15 cellular contexts compared by ENCODE assay signal in the genomic region with DNA sequence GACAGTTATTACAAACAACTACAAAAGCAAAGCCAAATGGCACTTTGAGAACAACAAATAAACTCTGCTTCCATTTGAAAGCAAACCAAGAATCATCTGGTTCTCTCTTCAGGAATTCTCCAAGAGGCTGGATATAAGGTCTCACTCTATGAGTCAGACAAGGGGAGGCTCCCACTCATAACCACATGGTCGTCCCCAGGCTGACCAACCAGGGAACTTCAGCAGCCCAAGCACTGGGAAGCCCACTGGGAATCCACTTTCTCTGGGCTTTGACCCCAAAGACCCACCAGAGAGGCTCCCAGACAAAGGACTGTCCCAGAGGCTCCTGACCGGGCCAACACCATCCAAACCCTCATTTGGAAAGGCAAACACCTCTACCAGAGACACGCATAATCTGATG. TPM values are rescaled to one million over a fixed set of nuclear protein-coding genes. Genes with fewer than 3 reads are reported as not detected.
DNase-seq lines count a peak whose midpoint lies in the region; ATAC-seq and TF ChIP-seq lines count a peak whose summit lies in the region.
"Had no signal": no experiment of that assay in that cellular context is flagged by ENCODE, and none has a peak within 500 bp of the region (broad histone marks: within the 10 kb centered on the region; RNA-seq: fewer than 3 reads in every experiment).

No MANE protein-coding gene starts in this region.

- 20% methylated on average over 1 of the region's 3 CpGs; no CpG with 5 or more reads in 1 of the 2 experiments for WGBS in IMR-90 (ENCODE audit: extremely low coverage in 2 of 2, insufficient read length in 1 of 2), 2 experiments

- H3K9ac ChIP-seq in IMR-90 (ENCODE audit: low read depth, low read length) = no peak overlapping the region

- no peak overlapping the region for H3K4me3 ChIP-seq in IMR-90 (ENCODE audit: insufficient read depth, low read depth, low read length)
- H3K4me3 ChIP-seq: heart right ventricle had no signal

- no peak for TF ChIP-seq RAD21 in IMR-90 (IDR thresholded peaks at IDR 0.05; ENCODE audit: low read length)

- no peak overlapping the region for H3K4me3 Mint-ChIP-seq in chondrocyte (ENCODE audit: unreplicated experiment)

- H3K18ac ChIP-seq in IMR-90 (ENCODE audit: low read depth, low read length) = no peak overlapping the region

- H3K23ac ChIP-seq in IMR-90 (ENCODE audit: low read depth, low read length) = no peak overlapping the region

- no peak overlapping the region for H3K14ac ChIP-seq in IMR-90 (replicated peaks; ENCODE audit: low read depth, low read length)

- H2BK20ac ChIP-seq in IMR-90 (ENCODE audit: low read depth, low read length) = no peak overlapping the region

- dilution Hi-C loops in IMR-90 (cut with HindIII; ENCODE audit: low sequenced_read_pairs, unreplicated experiment) = no loop called here

- intact Hi-C loops in IMR-90 (cut with micrococcal nuclease) (no loop called here), left colon (cut with DNase I, micrococcal nuclease) (no loop called here)

- in situ Hi-C loops in IMR-90 (cut with MboI; ENCODE audit: low sequenced_read_pairs) = no loop called here

- peaks cover 11% of the 10 kb centered on the region for H3K9me1 ChIP-seq in IMR-90 (ENCODE audit: insufficient read depth, low read length)

- no peak overlapping the region for H4K8ac ChIP-seq in IMR-90 (ENCODE audit: low read depth in 2 of 2, low read length in 2 of 2)

- peaks cover 29% of the 10 kb centered on the region for H4K20me1 ChIP-seq in IMR-90 (ENCODE audit: insufficient read depth, low read length)

- no peak overlapping the region for H4K91ac ChIP-seq in IMR-90 (ENCODE audit: insufficient read depth, low read depth, low read length)

- H3K4me1 ChIP-seq in IMR-90 (ENCODE audit: control insufficient read depth, insufficient read depth, low read length) = peaks cover 7% of the 10 kb centered on the region

- no TSS peak for BruUV-seq in IMR-90 (replicated peaks; lab: Mats Ljungman, UMichigan)

- POLR2A ChIA-PET in IMR-90 (lab: Charles Lee; ENCODE audit: unreplicated experiment) = no interaction called here

- peaks cover 9 to 46% of the 10 kb centered on the region in 2 experiments; a peak in 3 of 4 replicates for H3K79me1 ChIP-seq in IMR-90 (ENCODE audit: low read depth in 1 of 2, low read length in 2 of 2)

- H3K9me3 Mint-ChIP-seq in chondrocyte (ENCODE audit: low read depth) = no peaks in the 10 kb centered on the region

- H2BK120ac ChIP-seq in IMR-90 (ENCODE audit: low read depth, low read length) = no peak overlapping the region

- ATAC-seq in IMR-90 (ENCODE audit: low read depth) (peak; percentile 96), GM18511 (IDR thresholded peaks at IDR 0.05; ENCODE audit: unreplicated experiment) (no peak), HG02642 (IDR thresholded peaks at IDR 0.05; ENCODE audit: poor library complexity, unreplicated experiment) (no peak), left colon (no peak), GM19395 (IDR thresholded peaks at IDR 0.05; ENCODE audit: unreplicated experiment) (no peak)

- CTCF ChIA-PET in IMR-90 (lab: Yijun Ruan, JAX) = no interaction called here

- DNase-seq in AG08396 (ENCODE audit: low spot score) (peak; percentile 77), IMR-90 (peak; percentile 69), chondrocyte (ENCODE audit: low spot score) (no peak), kidney tubule cell (ENCODE audit: low spot score) (peak; percentile 47), left colon (no peak)
- DNase-seq: activated CD4-positive, alpha-beta T cell treated with anti-CD3 and anti-CD28 coated beads for 4 hours; activated effector memory CD4-positive, alpha-beta T cell treated with Interleukin-2 at 50 U/mL for 16 hours; cortex of kidney; GDM1; heart right ventricle; NCI-H1105; SHP77 treated with DMSO at 0.1 percent for 48 hours had no signal

- no peak for TF ChIP-seq POLR2A in IMR-90 (IDR thresholded peaks at IDR 0.05; ENCODE audit: low read depth, low read length)

- no peak overlapping the region for H3K56ac ChIP-seq in IMR-90 (ENCODE audit: extremely low read depth, insufficient read depth, low read length)

- TF ChIP-seq CTCF in IMR-90 (conservative IDR thresholded peaks at IDR 0.05; ENCODE audit: low read depth, low read length) (no peak), chondrocyte (IDR thresholded peaks at IDR 0.05) (no peak)

- no peaks in the 10 kb centered on the region for H3K27me3 Mint-ChIP-seq in chondrocyte (ENCODE audit: low read depth)

- no peak overlapping the region for H4K5ac ChIP-seq in IMR-90 (ENCODE audit: low read depth, low read length)

- H3K4ac ChIP-seq in IMR-90 (ENCODE audit: low read depth, low read length) = no peak overlapping the region

- no peak overlapping the region for H3K4me2 ChIP-seq in IMR-90 (ENCODE audit: low read depth, low read length)

- no peak overlapping the region for H2AK9ac ChIP-seq in IMR-90 (replicated peaks; ENCODE audit: low read depth, low read length, poor library complexity)

- H3K36me3 ChIP-seq in IMR-90 (ENCODE audit: control insufficient read depth, insufficient read depth, low read length) = peaks cover 10% of the 10 kb centered on the region

- peaks cover 26% of the 10 kb centered on the region for H3K4me1 Mint-ChIP-seq in chondrocyte (ENCODE audit: low read depth)

- H2AFZ ChIP-seq in IMR-90 (replicated peaks; ENCODE audit: low read length, poor library complexity) = no peak overlapping the region

- no peaks in the 10 kb centered on the region for H3K9me3 ChIP-seq in IMR-90 (ENCODE audit: control insufficient read depth, insufficient read depth, low read length)
- H3K9me3 ChIP-seq: heart right ventricle had no signal

- H2BK5ac ChIP-seq in IMR-90 (ENCODE audit: low read depth, low read length, poor library complexity, severe bottlenecking) = no peak overlapping the region

- no peak overlapping the region for H2AK5ac ChIP-seq in IMR-90 (ENCODE audit: low read depth, low read length)

- H3K27ac ChIP-seq in IMR-90 (ENCODE audit: insufficient read depth, low read length) = no peak overlapping the region

- no peaks in the 10 kb centered on the region for H3K27me3 ChIP-seq in IMR-90 (ENCODE audit: control insufficient read depth, insufficient read depth, low read length)
- H3K27me3 ChIP-seq: heart right ventricle had no signal

- peaks cover 10% of the 10 kb centered on the region for H3K36me3 Mint-ChIP-seq in chondrocyte (ENCODE audit: low read depth)

- peak overlapping the region; percentile 84 for H3K27ac Mint-ChIP-seq in chondrocyte (ENCODE audit: unreplicated experiment)

- no peak overlapping the region for H2BK15ac ChIP-seq in IMR-90 (ENCODE audit: low read depth, low read length)

TF ChIP-seq in IMR-90, 13 proteins besides CTCF, POLR2A, EP300 and RAD21:
- TF ChIP-seq CHD1 (IDR thresholded peaks at IDR 0.05; ENCODE audit: low read depth, low read length) (no peak), CEBPB (IDR thresholded peaks at IDR 0.05; ENCODE audit: low read depth, low read length) (no peak), MAZ (IDR thresholded peaks at IDR 0.05; ENCODE audit: borderline replicate concordance, low read depth, low read length) (no peak), RFX5 (IDR thresholded peaks at IDR 0.05; ENCODE audit: low read depth, low read length) (no peak), RCOR1 (IDR thresholded peaks at IDR 0.05; ENCODE audit: insufficient replicate concordance, low read length) (no peak), MXI1 (IDR thresholded peaks at IDR 0.05; ENCODE audit: borderline replicate concordance, low read depth, low read length) (no peak), FOS (IDR thresholded peaks at IDR 0.05; ENCODE audit: low read depth, low read length) (0 out of 2 replicates have a peak, but pooled peaks have one; percentile 6), BHLHE40 (IDR thresholded peaks at IDR 0.05; ENCODE audit: low read depth, low read length) (no peak)
- TF ChIP-seq, protein P1, sequence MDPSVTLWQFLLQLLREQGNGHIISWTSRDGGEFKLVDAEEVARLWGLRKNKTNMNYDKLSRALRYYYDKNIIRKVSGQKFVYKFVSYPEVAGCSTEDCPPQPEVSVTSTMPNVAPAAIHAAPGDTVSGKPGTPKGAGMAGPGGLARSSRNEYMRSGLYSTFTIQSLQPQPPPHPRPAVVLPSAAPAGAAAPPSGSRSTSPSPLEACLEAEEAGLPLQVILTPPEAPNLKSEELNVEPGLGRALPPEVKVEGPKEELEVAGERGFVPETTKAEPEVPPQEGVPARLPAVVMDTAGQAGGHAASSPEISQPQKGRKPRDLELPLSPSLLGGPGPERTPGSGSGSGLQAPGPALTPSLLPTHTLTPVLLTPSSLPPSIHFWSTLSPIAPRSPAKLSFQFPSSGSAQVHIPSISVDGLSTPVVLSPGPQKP (IDR thresholded peaks at IDR 0.05; ENCODE audit: borderline replicate concordance, low read depth, low read length) = no peak

RNA-seq across cellular contexts. Expression of a gene that starts 35.3 kb away (rescaled TPM):
- 17.2 and 18.6 TPM in 2 replicates for total RNA-seq in IMR-90 (2012; rRNA removed)
- 33.5 and 35.4 TPM in 2 replicates for polyA plus RNA-seq in IMR-90 (2012; rRNA removed)
- 29.9 and 40.0 TPM in 2 replicates for polyA plus RNA-seq in IMR-90 (2012; cell fraction: cytosol; rRNA removed)
- 21.0 and 41.5 TPM in 2 replicates for polyA plus RNA-seq in IMR-90 (2012; cell fraction: nucleus; rRNA removed; ENCODE audit: low replicate concordance)
- total RNA-seq in chondrocyte = 44.4 to 55.6 TPM (median 45.8 TPM) in 3 replicates
- 100 to 1,000 TPM in 1 of 2 donors, 10 to 100 TPM in 1; 85.8 to 104 TPM for total RNA-seq in left colon

RNA-seq across cellular contexts. Expression of a gene that starts 44.2 kb away (rescaled TPM):
- not detected in 2 replicates for total RNA-seq in IMR-90 (2012; rRNA removed)
- polyA plus RNA-seq in IMR-90 (2012; rRNA removed) = not detected in 2 replicates
- not detected in 2 replicates for polyA plus RNA-seq in IMR-90 (2012; cell fraction: cytosol; rRNA removed)
- not detected in 2 replicates for polyA plus RNA-seq in IMR-90 (2012; cell fraction: nucleus; rRNA removed; ENCODE audit: low replicate concordance)
- total RNA-seq in chondrocyte = not detected in 3 replicates
- total RNA-seq in left colon = not detected

RNA-seq across cellular contexts. Expression of a gene that starts 57.5 kb away (rescaled TPM):
- 13.4 and 16.7 TPM in 2 replicates for total RNA-seq in IMR-90 (2012; rRNA removed)
- 17.3 and 18.3 TPM in 2 replicates for polyA plus RNA-seq in IMR-90 (2012; rRNA removed)
- polyA plus RNA-seq in IMR-90 (2012; cell fraction: cytosol; rRNA removed) = 19.4 and 22.2 TPM in 2 replicates
- polyA plus RNA-seq in IMR-90 (2012; cell fraction: nucleus; rRNA removed; ENCODE audit: low replicate concordance) = 22.1 and 33.4 TPM in 2 replicates
- 17.8 to 18.3 TPM (median 18.3 TPM) in 3 replicates for total RNA-seq in chondrocyte
- 10 to 100 TPM in 1 of 2 donors, 1 to 10 TPM in 1; 9.6 to 10.8 TPM for total RNA-seq in left colon

Comparison
In these comparisons a context has a peak if more than half of its experiments do, and no peak if none do; other contexts are left out.
1. DNase-seq: peak in AG08396 (single experiment), IMR-90 (single experiment) and kidney tubule cell (single experiment); none in chondrocyte (single experiment) and left colon (0 of 2).